In genomic region chr10:100642295-100642994, GRCh38 we compare ENCODE assay signal across 22 cellular contexts.
A peak's percentile ranks its signal among the peaks of the same experiment; 100 is the strongest.
DNase-seq lines count a peak whose midpoint lies in the region; ATAC-seq and FAIRE-seq lines count a peak whose summit lies in the region.
"Had no signal": no experiment of that assay in that cellular context is flagged by ENCODE, and none has a peak within 500 bp of the region (broad histone marks: within the 10 kb centered on the region; RNA-seq: fewer than 3 reads in every experiment).

No MANE protein-coding gene starts in this region.

- no peak overlapping the region for H4K5ac ChIP-seq in mesendoderm (ENCODE audit: low read length)

- peak; percentile 87 for DNase-seq in H7
- DNase-seq in iPS DF 4.7 (ENCODE audit: extremely low read depth, low spot score): peak; percentile 53
- peak; percentile 77 for DNase-seq in mesendoderm
- no peak for DNase-seq in C1 segment of cervical spinal cord (lab: John Stamatoyannopoulos, UW)
- no peak for DNase-seq in stimulated activated CD4-positive, alpha-beta T cell treated with anti-CD3 and anti-CD28 coated beads, Interleukin-4, amount 100 ng/mL, for 24 hours
- no peak for DNase-seq in small intestine
- DNase-seq: KBM-7; NCI-H1105; NCI-H2081; NCI-H2171 treated with DMSO at 0.1 percent for 48 hours; NCI-H446 treated with DMSO at 0.1 percent for 48 hours; NCI-H748 treated with DMSO at 0.1 percent for 48 hours; NK-92 treated with Interleukin-12 subunit alpha and Interleukin-12 subunit beta, amount 100 ng/mL, for 24 hours; OCI-M1; SHP77 treated with DMSO at 0.1 percent for 48 hours had no signal

- H3K9me3 ChIP-seq in HUES64 (ENCODE audit: insufficient read depth, low read depth, low read length): no peaks in the 10 kb centered on the region
- no peaks in the 10 kb centered on the region for H3K9me3 ChIP-seq in small intestine (ENCODE audit: control insufficient read depth, low read depth)
- H3K9me3 ChIP-seq: BLaER1 treated with 17β-estradiol and CSF1 and Interleukin-3, amounts not matched to agents 10 nM and 100 nM; HAP-1 had no signal

- H2AK5ac ChIP-seq in mesendoderm (ENCODE audit: low read length): no peak overlapping the region

- WGBS in HUES64: 3% methylated on average over 9 of the region's 9 CpGs
- no CpG with 5 or more reads among the region's 9 CpGs for WGBS in mesendoderm (ENCODE audit: extremely low coverage, insufficient coverage, low lambda C conversion rate)
- 12 to 29% (median 25%) methylated on average over 9 of the region's 9 CpGs for WGBS in small intestine, 3 donors

- H3K27me3 ChIP-seq in H7 (ENCODE audit: control insufficient read depth, insufficient read depth, low read length): peaks cover 3% of the 10 kb centered on the region
- peaks cover 26% of the 10 kb centered on the region for H3K27me3 ChIP-seq in HUES64 (ENCODE audit: insufficient read depth, low read length)
- no peaks in the 10 kb centered on the region for H3K27me3 ChIP-seq in mesendoderm (ENCODE audit: insufficient read depth, low read length, poor library complexity)
- peaks cover 0 to 28% of the 10 kb centered on the region in 2 donors for H3K27me3 ChIP-seq in small intestine (ENCODE audit: control insufficient read depth in 2 of 2, insufficient read depth in 2 of 2, low read length in 2 of 2)
- H3K27me3 ChIP-seq: BLaER1 treated with 17β-estradiol and CSF1 and Interleukin-3, amounts not matched to agents 10 nM and 100 nM had no signal

- H3K36me3 ChIP-seq in H7 (replicated peaks; ENCODE audit: control insufficient read depth, insufficient read depth, low read length) (no peaks in the 10 kb centered on the region), HUES64 (ENCODE audit: insufficient read depth, low read length) (no peaks in the 10 kb centered on the region), mesendoderm (ENCODE audit: control insufficient read depth, insufficient read depth, low read length) (no peaks in the 10 kb centered on the region), small intestine (ENCODE audit: control insufficient read depth in 2 of 2, insufficient read depth in 2 of 2, low read length in 2 of 2) (no peaks in the 10 kb centered on the region)
- H3K36me3 ChIP-seq: BLaER1 treated with 17β-estradiol and CSF1 and Interleukin-3, amounts not matched to agents 10 nM and 100 nM; HAP-1 had no signal

- no peaks in the 10 kb centered on the region for H3K79me2 ChIP-seq in mesendoderm (ENCODE audit: control insufficient read depth, insufficient read depth, low read length)

- no peak overlapping the region; the same call in 1 of the 2 replicates for H3K27ac ChIP-seq in HUES64 (ENCODE audit: low read depth, low read length)
- no peak overlapping the region for H3K27ac ChIP-seq in mesendoderm (ENCODE audit: low read depth, low read length)
- no peak overlapping the region for H3K27ac ChIP-seq in small intestine (ENCODE audit: low read depth in 1 of 2, low read length in 1 of 2)
- H3K27ac ChIP-seq: BLaER1 treated with 17β-estradiol and CSF1 and Interleukin-3, amounts not matched to agents 10 nM and 100 nM had no signal

- peaks cover 26% of the 10 kb centered on the region for H3K4me1 ChIP-seq in HUES64 (ENCODE audit: insufficient read depth, low read length)
- peaks cover 14% of the 10 kb centered on the region for H3K4me1 ChIP-seq in mesendoderm (ENCODE audit: control insufficient read depth, low read depth, low read length)
- H3K4me1 ChIP-seq in small intestine (ENCODE audit: control insufficient read depth in 2 of 2, insufficient read depth in 1 of 2, low read depth in 1 of 2, low read length in 1 of 2): no peaks in the 10 kb centered on the region
- H3K4me1 ChIP-seq: HAP-1 had no signal

- peak overlapping the region; percentile 14 for H3K4me2 ChIP-seq in mesendoderm (ENCODE audit: low read length)

- no peaks in the 10 kb centered on the region for H3K79me1 ChIP-seq in mesendoderm (ENCODE audit: low read length)

- H2BK15ac ChIP-seq in mesendoderm (replicated peaks; ENCODE audit: low read depth): no peak overlapping the region

- H3K9ac ChIP-seq in HUES64 (ENCODE audit: low read depth, low read length) (no peak overlapping the region), mesendoderm (ENCODE audit: low read length) (no peak overlapping the region)
- H3K9ac ChIP-seq: BLaER1 treated with 17β-estradiol and CSF1 and Interleukin-3, amounts not matched to agents 10 nM and 100 nM had no signal

- FAIRE-seq in small intestine (lab: Jason Lieb, UNC): no peak
- FAIRE-seq: D721Med, HepG2 had no signal

- no peak overlapping the region for H2BK120ac ChIP-seq in mesendoderm (ENCODE audit: low read depth, low read length)

- H3K4me3 ChIP-seq in H7 (ENCODE audit: insufficient read depth, low read depth, low read length): no peak overlapping the region
- H3K4me3 ChIP-seq in HUES64 (ENCODE audit: low read length): peak overlapping the region; percentile 34
- no peak overlapping the region for H3K4me3 ChIP-seq in mesendoderm (ENCODE audit: low read length)
- H3K4me3 ChIP-seq in small intestine (ENCODE audit: low read depth in 1 of 2, low read length in 2 of 2): no peak overlapping the region
- H3K4me3 ChIP-seq: BLaER1 treated with 17β-estradiol and CSF1 and Interleukin-3, amounts not matched to agents 10 nM and 100 nM; HAP-1 had no signal

- no peak overlapping the region for H3K4ac ChIP-seq in mesendoderm (ENCODE audit: low read depth, low read length)

- no peak overlapping the region for H3K18ac ChIP-seq in mesendoderm (ENCODE audit: low read length)

- no peak overlapping the region for H2BK5ac ChIP-seq in mesendoderm (ENCODE audit: low read length)

- no peak for ATAC-seq in GM19463 (IDR thresholded peaks at IDR 0.05; ENCODE audit: unreplicated experiment)
- ATAC-seq: HepG2, SK-N-SH treated with all-trans-retinoic acid at 6 μM for 48 hours had no signal

- no peak overlapping the region for H4K8ac ChIP-seq in mesendoderm (ENCODE audit: low read depth, low read length)

- peak overlapping the region; percentile 27 for H3K56ac ChIP-seq in mesendoderm (ENCODE audit: low read length)

- no peak overlapping the region for H3K23ac ChIP-seq in mesendoderm (ENCODE audit: low read length)

Comparison
In these comparisons a context has a peak if more than half of its experiments do, and no peak if none do; other contexts are left out.
1. DNase-seq: peak in H7 (single experiment), iPS DF 4.7 (single experiment) and mesendoderm (single experiment); none in C1 segment of cervical spinal cord (0 of 14), stimulated activated CD4-positive, alpha-beta T cell treated with anti-CD3 and anti-CD28 coated beads, Interleukin-4, amount 100 ng/mL, for 24 hours (single experiment) and small intestine (single experiment).